ENCODE assay signal across 25 cellular contexts in genomic region chr1:230566481-230566880, GRCh38.
"Had no signal": no experiment of that assay in that cellular context is flagged by ENCODE, and none has a peak within 500 bp of the region (broad histone marks: within the 10 kb centered on the region; RNA-seq: fewer than 3 reads in every experiment).

No MANE protein-coding gene starts in this region.

- H3K27ac ChIP-seq: brain microvascular endothelial cell, Peyer's patch, RWPE1, VCaP had no signal

- H3K4me3 ChIP-seq: Peyer's patch had no signal

- H3K27me3 ChIP-seq: brain microvascular endothelial cell, Peyer's patch had no signal

- DNase-seq: activated CD4-positive, alpha-beta memory T cell treated with anti-CD3 and anti-CD28 coated beads, Interleukin-2, amount 10 ng/mL, durations not matched to agents 7 days and 5 days; activated CD4-positive, alpha-beta T cell treated with anti-CD3 and anti-CD28 coated beads, Interleukin-2, amount 50 U/mL, for 1 hour; activated CD4-positive, CD25-positive, alpha-beta regulatory T cell; activated gamma-delta T cell treated with Interleukin-2 at 50 U/mL for 16 hours; activated naive CD4-positive, alpha-beta T cell treated with anti-CD3 and anti-CD28 coated beads, Interleukin-2, amount 10 ng/mL, durations not matched to agents 7 days and 5 days; activated naive CD8-positive, alpha-beta T cell treated with anti-CD3 and anti-CD28 coated beads for 36 hours; activated T-cell treated with anti-CD3 and anti-CD28 coated beads for 4 hours; activated T-cell treated with anti-CD3 and anti-CD28 coated beads, Interleukin-2, amount 50 U/mL, for 72 hours; brain microvascular endothelial cell; caudate nucleus; NCI-H1105 treated with DMSO at 0.1 percent for 48 hours; NCI-H1436 treated with DMSO at 0.1 percent for 48 hours; NCI-H187; NCI-H2081 treated with DMSO at 0.1 percent for 48 hours; NCI-H2171 treated with DMSO at 0.1 percent for 48 hours; NCI-H226; NCI-H526; NCI-H774; Peyer's patch; SHP77 treated with DMSO at 0.1 percent for 48 hours; T-cell; T-helper 2 cell; T1000 had no signal

- H3K36me3 ChIP-seq: brain microvascular endothelial cell, Peyer's patch had no signal

- ATAC-seq: activated T-cell treated with anti-CD3 and anti-CD28 coated beads, Interleukin-2, amount 50 U/mL, for 72 hours; T-cell had no signal

- H3K4me1 ChIP-seq: Peyer's patch had no signal

- H3K9me3 ChIP-seq: Peyer's patch had no signal
